In the genomic region with DNA sequence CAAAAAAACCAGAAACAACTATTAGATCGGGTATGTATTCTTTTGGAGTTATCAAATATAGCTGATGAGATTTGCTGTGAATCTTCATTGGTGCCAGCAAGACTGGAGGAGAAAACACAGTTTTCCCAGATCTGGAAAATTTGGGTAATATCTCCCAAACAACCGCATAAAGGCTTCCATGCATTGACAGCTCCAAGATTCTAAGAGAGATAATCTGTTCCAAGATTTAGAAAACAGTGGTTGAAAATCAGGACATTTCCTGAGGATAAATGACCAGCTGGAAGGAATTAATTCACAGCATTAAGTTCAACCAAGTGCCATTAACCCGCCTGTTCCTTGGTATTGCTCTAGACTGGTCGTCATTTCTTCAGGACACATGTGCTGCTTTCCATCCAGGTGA, we compare ENCODE assay signal across 22 cellular contexts.
DNase-seq lines count a peak whose midpoint lies in the region; ATAC-seq, FAIRE-seq and TF ChIP-seq lines count a peak whose summit lies in the region.
"Had no signal": no experiment of that assay in that cellular context is flagged by ENCODE, and none has a peak within 500 bp of the region (broad histone marks: within the 10 kb centered on the region; RNA-seq: fewer than 3 reads in every experiment).

No MANE protein-coding gene starts in this region.

- H2BK15ac ChIP-seq in H1 (ENCODE audit: low read length) = no peak overlapping the region

- H3K4me1 ChIP-seq in SK-N-SH (ENCODE audit: control insufficient read depth in 1 of 2, insufficient read depth in 2 of 2, low read depth in 1 of 2, low read length in 1 of 2) = peaks cover 0 to 15% of the 10 kb centered on the region in 2 experiments; a peak in 2 of 4 replicates
- peaks cover 2% of the 10 kb centered on the region for H3K4me1 ChIP-seq in right cardiac atrium (ENCODE audit: control insufficient read depth, insufficient read depth, low read length)
- H3K4me1 ChIP-seq in H1 (replicated peaks in 1 of 4; ENCODE audit: control insufficient read depth in 3 of 4, insufficient read depth in 4 of 4, low read length in 3 of 4) = peaks cover 0 to 5% (median 1%) of the 10 kb centered on the region in 4 experiments; a peak in 3 of 7 replicates
- H3K4me1 ChIP-seq in smooth muscle cell (ENCODE audit: low read depth) = peaks cover 8% of the 10 kb centered on the region
- H3K4me1 ChIP-seq: BLaER1 treated with 17β-estradiol and CSF1 and Interleukin-3, amounts not matched to agents 10 nM and 100 nM; Caco-2 had no signal

- no peak overlapping the region for H4K5ac ChIP-seq in H1 (ENCODE audit: insufficient read length, low read depth, low read length)

- no peak for TF ChIP-seq RAD21 in SK-N-SH (IDR thresholded peaks at IDR 0.05; ENCODE audit: low read length)
- no peak for TF ChIP-seq RAD21 in H1 (IDR thresholded peaks at IDR 0.05 in 1 of 2, conservative IDR thresholded peaks at IDR 0.05 in 1 of 2; ENCODE audit: low read depth in 2 of 2, low read length in 2 of 2)

- TF ChIP-seq EP300 in SK-N-SH (IDR thresholded peaks at IDR 0.05; ENCODE audit: borderline replicate concordance in 1 of 2, low read depth in 1 of 2, low read length in 1 of 2) (no peak; a peak in 1 of 4 replicates), H1 (IDR thresholded peaks at IDR 0.05; ENCODE audit: borderline replicate concordance in 1 of 2, low read depth in 2 of 2, low read length in 2 of 2) (no peak)

- CTCF ChIA-PET in SK-N-SH (lab: Yijun Ruan, JAX) (interaction anchor here (1.0 kb wide), 1 partner anchor 211 kb away, joined by 3 read pairs; no protein-coding TSS in a partner anchor), H1 (lab: Charles Lee; ENCODE audit: partially characterized antibody) (no interaction called here)

- TF ChIP-seq POLR2A in H1 (IDR thresholded peaks at IDR 0.05; ENCODE audit: control extremely low read depth in 1 of 2, low read depth in 2 of 2, low read length in 2 of 2) = no peak

- no peak overlapping the region for H4K91ac ChIP-seq in H1 (replicated peaks; ENCODE audit: insufficient read length, low read length)

- H2BK20ac ChIP-seq in H1 (ENCODE audit: low read length) = no peak overlapping the region

- H3K56ac ChIP-seq in H1 (replicated peaks; ENCODE audit: insufficient read length, low read depth, low read length) = no peak overlapping the region

- H3K9me3 ChIP-seq in SK-N-SH = no peaks in the 10 kb centered on the region
- no peaks in the 10 kb centered on the region for H3K9me3 ChIP-seq in right cardiac atrium (ENCODE audit: control insufficient read depth, low read length)
- no peaks in the 10 kb centered on the region for H3K9me3 ChIP-seq in H1 (ENCODE audit: insufficient read depth in 2 of 2, low read depth in 1 of 2, low read length in 1 of 2)
- H3K9me3 ChIP-seq in smooth muscle cell (replicated peaks; ENCODE audit: low read depth) = no peaks in the 10 kb centered on the region
- H3K9me3 ChIP-seq: A549, Caco-2 had no signal

- no peaks in the 10 kb centered on the region for H3K9me2 ChIP-seq in SK-N-SH

- no peak overlapping the region for H3K4ac ChIP-seq in H1 (replicated peaks; ENCODE audit: insufficient read length, low read depth, low read length)

- H3K27ac ChIP-seq in SK-N-SH (ENCODE audit: low read depth in 2 of 2, low read length in 1 of 2) = no peak overlapping the region
- peak overlapping the region; percentile 64 for H3K27ac ChIP-seq in right cardiac atrium (ENCODE audit: low read length)
- H3K27ac ChIP-seq in H1 (ENCODE audit: low read depth, low read length) = no peak overlapping the region
- H3K27ac ChIP-seq in smooth muscle cell (ENCODE audit: low read depth) = no peak overlapping the region
- H3K27ac ChIP-seq: 22Rv1; A549; BLaER1 treated with 17β-estradiol and CSF1 and Interleukin-3, amounts not matched to agents 10 nM and 100 nM; C4-2B had no signal

- 0 out of 2 replicates have a peak overlapping the region, but pooled peaks have one; percentile 5 for H2AK5ac ChIP-seq in H1 (ENCODE audit: low read depth, low read length)

- no peak overlapping the region for H3K23ac ChIP-seq in H1 (ENCODE audit: insufficient read length)

- FAIRE-seq in H1 (lab: Jason Lieb, UNC) = no peak
- FAIRE-seq: A549, D721Med, G401.6, GM12891 had no signal

- POLR2A ChIA-PET in SK-N-SH (lab: Yijun Ruan, JAX) = no interaction called here
- POLR2A ChIA-PET in H1 (lab: Charles Lee; ENCODE audit: partially characterized antibody) = no interaction called here

- no peaks in the 10 kb centered on the region for H3K79me2 ChIP-seq in SK-N-SH (ENCODE audit: insufficient read depth)
- H3K79me2 ChIP-seq in H1 (ENCODE audit: control insufficient read depth in 1 of 2, insufficient read depth in 2 of 2, low read length in 2 of 2) = no peaks in the 10 kb centered on the region
- H3K79me2 ChIP-seq in smooth muscle cell (ENCODE audit: low read depth) = no peaks in the 10 kb centered on the region

- H3K4me2 ChIP-seq in SK-N-SH = no peak overlapping the region
- no peak overlapping the region for H3K4me2 ChIP-seq in H1 (ENCODE audit: insufficient read depth in 1 of 2, low read depth in 2 of 2, low read length in 2 of 2)
- H3K4me2 ChIP-seq in smooth muscle cell = peak overlapping the region; percentile 76
- H3K4me2 ChIP-seq: A549; BLaER1 treated with 17β-estradiol and CSF1 and Interleukin-3, amounts not matched to agents 10 nM and 100 nM had no signal

- DNase-seq in SK-N-SH (no peak), right cardiac atrium (no peak), Right ventricle myocardium inferior (ENCODE audit: missing footprints) (no peak), H1 (ENCODE audit: low read depth in 1 of 2, low spot score in 2 of 2) (no peak), smooth muscle cell (lab: John Stamatoyannopoulos, UW; ENCODE audit: unreplicated experiment) (no peak)
- DNase-seq: AML-193; Caco-2; Calu3; CD4-positive, alpha-beta T cell; CD8-positive, alpha-beta T cell; DMS79 treated with DMSO at 0.1 percent for 48 hours; GF-D8 had no signal

- H3F3A ChIP-seq in SK-N-SH (replicated peaks; ENCODE audit: insufficient read depth) = no peaks in the 10 kb centered on the region
- H3F3A ChIP-seq in smooth muscle cell (ENCODE audit: low read depth) = peaks cover 13% of the 10 kb centered on the region

- peak overlapping the region; percentile 40; the same call in 1 of the 2 replicates for H2BK12ac ChIP-seq in H1 (ENCODE audit: low read depth, low read length)

- no peaks in the 10 kb centered on the region for H3K23me2 ChIP-seq in H1 (ENCODE audit: low read depth, low read length)

- no peak overlapping the region for H3K9ac ChIP-seq in SK-N-SH
- no peak overlapping the region for H3K9ac ChIP-seq in H1 (replicated peaks in 1 of 4; ENCODE audit: extremely low read depth in 1 of 4, low read depth in 3 of 4, low read length in 3 of 4)
- H3K9ac ChIP-seq in smooth muscle cell (ENCODE audit: low read depth) = no peak overlapping the region
- H3K9ac ChIP-seq: BLaER1 treated with 17β-estradiol and CSF1 and Interleukin-3, amounts not matched to agents 10 nM and 100 nM had no signal

- H2BK120ac ChIP-seq in H1 (replicated peaks; ENCODE audit: low read depth, low read length) = no peak overlapping the region

- ATAC-seq in SK-N-SH treated with all-trans-retinoic acid at 6 μM for 48 hours (no peak), right cardiac atrium (no peak), Right ventricle myocardium inferior (no peak), GM19463 (IDR thresholded peaks at IDR 0.05; ENCODE audit: unreplicated experiment) (no peak), GM18873 (IDR thresholded peaks at IDR 0.05; ENCODE audit: low FRiP score, unreplicated experiment) (no peak)
- ATAC-seq: A549; CD8-positive, alpha-beta T cell had no signal

- no peak overlapping the region for H3K18ac ChIP-seq in H1 (ENCODE audit: extremely low read depth, low read length)

- no peaks in the 10 kb centered on the region for H4K20me1 ChIP-seq in SK-N-SH (ENCODE audit: insufficient read depth)
- H4K20me1 ChIP-seq in H1 (replicated peaks in 1 of 2; ENCODE audit: control insufficient read depth in 1 of 2, insufficient read depth in 2 of 2, low read length in 2 of 2) = no peaks in the 10 kb centered on the region
- H4K20me1 ChIP-seq in smooth muscle cell (ENCODE audit: low read depth) = no peaks in the 10 kb centered on the region
- H4K20me1 ChIP-seq: BLaER1 treated with 17β-estradiol and CSF1 and Interleukin-3, amounts not matched to agents 10 nM and 100 nM had no signal

- no peaks in the 10 kb centered on the region for H3K36me3 ChIP-seq in SK-N-SH (replicated peaks in 1 of 2; ENCODE audit: control insufficient read depth in 1 of 2, insufficient read depth in 2 of 2, low read length in 1 of 2)
- H3K36me3 ChIP-seq in H1 (ENCODE audit: control insufficient read depth in 2 of 4, insufficient read depth in 4 of 4, low read length in 3 of 4) = no peaks in the 10 kb centered on the region
- no peaks in the 10 kb centered on the region for H3K36me3 ChIP-seq in smooth muscle cell (ENCODE audit: low read depth)
- H3K36me3 ChIP-seq: BLaER1 treated with 17β-estradiol and CSF1 and Interleukin-3, amounts not matched to agents 10 nM and 100 nM had no signal

- intact Hi-C loops in right cardiac atrium (cut with DNase I) (loop anchor here in 1 of 4 donors (10.0 kb wide), 1 partner anchor 57 kb away; no protein-coding TSS in a partner anchor), Right ventricle myocardium inferior (cut with DNase I) (loop anchor here (5.0 kb wide), 1 partner anchor 150 kb away; the partner anchor contains the start of gene PRICKLE1)

- H3K27me3 ChIP-seq in SK-N-SH (ENCODE audit: insufficient read depth) (no peaks in the 10 kb centered on the region), right cardiac atrium (ENCODE audit: control insufficient read depth, insufficient read depth) (no peaks in the 10 kb centered on the region), H1 (replicated peaks in 1 of 4; ENCODE audit: control insufficient read depth in 3 of 4, extremely low read depth in 1 of 4, insufficient read depth in 3 of 4, low read length in 3 of 4) (peaks cover 0 to 2% (median 0%) of the 10 kb centered on the region in 4 experiments; a peak in 1 of 7 replicates), smooth muscle cell (ENCODE audit: low read depth) (no peaks in the 10 kb centered on the region)
- H3K27me3 ChIP-seq: BLaER1 treated with 17β-estradiol and CSF1 and Interleukin-3, amounts not matched to agents 10 nM and 100 nM had no signal

- H2AFZ ChIP-seq in SK-N-SH (ENCODE audit: low read depth) = no peak overlapping the region
- no peak overlapping the region for H2AFZ ChIP-seq in H1 (ENCODE audit: low read length)
- no peak overlapping the region for H2AFZ ChIP-seq in smooth muscle cell (ENCODE audit: low read depth)

- no peaks in the 10 kb centered on the region for H3K79me1 ChIP-seq in H1 (ENCODE audit: low read depth, low read length)

- H3K4me3 ChIP-seq in SK-N-SH (ENCODE audit: low read depth in 2 of 2, low read length in 1 of 2) (no peak overlapping the region), right cardiac atrium (ENCODE audit: low read length) (no peak overlapping the region), H1 (ENCODE audit: extremely low read depth in 1 of 4, insufficient read depth in 2 of 4, low read depth in 3 of 4, low read length in 4 of 4) (no peak overlapping the region), smooth muscle cell (no peak overlapping the region)
- H3K4me3 ChIP-seq: A549; BLaER1 treated with 17β-estradiol and CSF1 and Interleukin-3, amounts not matched to agents 10 nM and 100 nM had no signal

- peak overlapping the region; percentile 25; the same call in 1 of the 2 replicates for H2BK5ac ChIP-seq in H1 (ENCODE audit: low read depth, low read length)

- H4K8ac ChIP-seq in H1 (ENCODE audit: extremely low read depth, insufficient read depth, low read length) = no peak overlapping the region

- TF ChIP-seq CTCF in SK-N-SH (IDR thresholded peaks at IDR 0.05) = no peak
- TF ChIP-seq CTCF in H1 (IDR thresholded peaks at IDR 0.05; ENCODE audit: control extremely low read depth in 1 of 3, insufficient read depth in 1 of 3, low read depth in 1 of 3, low read length in 3 of 3) = no peak
- TF ChIP-seq CTCF in smooth muscle cell (IDR thresholded peaks at IDR 0.05; ENCODE audit: borderline replicate concordance, insufficient read depth, poor library complexity, severe bottlenecking) = no peak

- H3K14ac ChIP-seq in H1 (ENCODE audit: insufficient read length) = no peak overlapping the region

- WGBS in SK-N-SH (ENCODE audit: low lambda C conversion rate) = 54% methylated on average over 4 of the region's 4 CpGs
- 86% methylated on average over 4 of the region's 4 CpGs for WGBS in right cardiac atrium
- WGBS in H1 (ENCODE audit: extremely low coverage in 1 of 2, insufficient coverage in 1 of 2, insufficient read length in 1 of 2, insufficient replicate concordance in 2 of 2, low coverage in 1 of 2, low lambda C conversion rate in 2 of 2, missing lambda C conversion rate in 1 of 2), 2 experiments = 96% methylated on average over 4 of the region's 4 CpGs; no CpG with 5 or more reads in 1 of the 2 experiments
- 70% methylated on average over 4 of the region's 4 CpGs for WGBS in smooth muscle cell (ENCODE audit: low lambda C conversion rate)
